In genomic region chr12:2813573-2814185, GRCh38 we compare ENCODE assay signal across 9 cellular contexts. TPM values are rescaled to one million over a fixed set of nuclear protein-coding genes. Genes with fewer than 3 reads are reported as not detected.
DNase-seq lines count a peak whose midpoint lies in the region; ATAC-seq, FAIRE-seq and TF ChIP-seq lines count a peak whose summit lies in the region.
"Had no signal": no experiment of that assay in that cellular context is flagged by ENCODE, and none has a peak within 500 bp of the region (broad histone marks: within the 10 kb centered on the region; RNA-seq: fewer than 3 reads in every experiment).

No MANE protein-coding gene starts in this region.

- peak overlapping the region; percentile 98 for H3K4me3 Mint-ChIP-seq in astrocyte (ENCODE audit: unreplicated experiment)

- H3K27me3 ChIP-seq in BLaER1 (no peaks in the 10 kb centered on the region), Karpas-422 (ENCODE audit: low read length) (no peaks in the 10 kb centered on the region), RWPE2 (ENCODE audit: insufficient read depth, poor library complexity, severe bottlenecking) (no peaks in the 10 kb centered on the region), astrocyte (ENCODE audit: insufficient read depth, low read length) (no peaks in the 10 kb centered on the region)

- peaks cover 7% of the 10 kb centered on the region for H3K36me3 Mint-ChIP-seq in astrocyte (ENCODE audit: low read depth, unreplicated experiment)

- intact Hi-C loops in sciatic nerve (cut with DNase I): no loop called here

- no peaks in the 10 kb centered on the region for H3K9me3 Mint-ChIP-seq in astrocyte (ENCODE audit: unreplicated experiment)

- H3K27ac ChIP-seq in BLaER1 (peak overlapping the region; percentile 90; the same call in 1 of the 2 replicates), Karpas-422 (ENCODE audit: low read length) (peak overlapping the region; percentile 77), RWPE2 (ENCODE audit: poor library complexity, severe bottlenecking) (peak overlapping the region; percentile 59), astrocyte (ENCODE audit: low read depth, low read length) (peak overlapping the region; percentile 92)

- H3K36me3 ChIP-seq in BLaER1 (peaks cover 38% of the 10 kb centered on the region), Karpas-422 (ENCODE audit: insufficient read depth, low read length) (peaks cover 22% of the 10 kb centered on the region; the same call in 1 of the 2 replicates), RWPE2 (ENCODE audit: low read depth) (peaks cover 28% of the 10 kb centered on the region), astrocyte (ENCODE audit: insufficient read depth, low read length) (peaks cover 7% of the 10 kb centered on the region)

- H3K27ac Mint-ChIP-seq in astrocyte (ENCODE audit: unreplicated experiment): peak overlapping the region; percentile 99

- H3K9me2 ChIP-seq in Karpas-422 (replicated peaks; ENCODE audit: insufficient read depth, low read length): no peaks in the 10 kb centered on the region

- H3K9ac ChIP-seq in BLaER1 (peak overlapping the region; percentile 86), Karpas-422 (ENCODE audit: low read length) (peak overlapping the region; percentile 87), astrocyte (ENCODE audit: low read length) (peak overlapping the region; percentile 91)

- peaks cover 18% of the 10 kb centered on the region for H3K4me1 ChIP-seq in BLaER1
- H3K4me1 ChIP-seq in Karpas-422 (ENCODE audit: low read length): peaks cover 19% of the 10 kb centered on the region
- H3K4me1 ChIP-seq in RWPE2 (ENCODE audit: insufficient read depth, poor library complexity, severe bottlenecking): peaks cover 8% of the 10 kb centered on the region
- peaks cover 6% of the 10 kb centered on the region for H3K4me1 ChIP-seq in astrocyte (ENCODE audit: insufficient read depth, low read length)

- H3K4me3 ChIP-seq in BLaER1 (peak overlapping the region; percentile 78), Karpas-422 (ENCODE audit: low read length) (peak overlapping the region; percentile 83), RWPE2 (ENCODE audit: severe bottlenecking) (peak overlapping the region; percentile 76), astrocyte (ENCODE audit: insufficient read depth, low read depth, low read length) (peak overlapping the region; percentile 97)

- no peak overlapping the region for H2AFZ ChIP-seq in Karpas-422 (ENCODE audit: low read length)
- H2AFZ ChIP-seq in astrocyte (ENCODE audit: low read depth, low read length): no peak overlapping the region

- H4K20me1 ChIP-seq in BLaER1: peaks cover 15% of the 10 kb centered on the region; the same call in 1 of the 2 replicates
- H4K20me1 ChIP-seq in Karpas-422 (ENCODE audit: insufficient read depth, low read depth, low read length): peaks cover 4% of the 10 kb centered on the region
- peaks cover 3% of the 10 kb centered on the region for H4K20me1 ChIP-seq in astrocyte (ENCODE audit: insufficient read depth, low read length)

- peak overlapping the region; percentile 94 for H3K4me2 ChIP-seq in BLaER1
- H3K4me2 ChIP-seq in Karpas-422 (ENCODE audit: low read depth, low read length, poor library complexity, severe bottlenecking): peak overlapping the region; percentile 92
- peak overlapping the region; percentile 93 for H3K4me2 ChIP-seq in astrocyte (ENCODE audit: low read length)

- H3K9me3 ChIP-seq in BLaER1: no peaks in the 10 kb centered on the region
- no peaks in the 10 kb centered on the region for H3K9me3 ChIP-seq in Karpas-422 (ENCODE audit: low read length)
- no peaks in the 10 kb centered on the region for H3K9me3 ChIP-seq in RWPE2 (ENCODE audit: severe bottlenecking)
- H3K9me3 ChIP-seq in astrocyte (ENCODE audit: insufficient read depth, low read depth, low read length): no peaks in the 10 kb centered on the region

- FAIRE-seq in astrocyte (lab: Jason Lieb, UNC): no peak
- FAIRE-seq: TTC549 had no signal

- peaks cover 4% of the 10 kb centered on the region for H3K4me1 Mint-ChIP-seq in astrocyte (ENCODE audit: low read depth, unreplicated experiment)

- ATAC-seq in RWPE2 (ENCODE audit: low read depth) (peak; percentile 51), sciatic nerve (peak; percentile 51), GM18519 (IDR thresholded peaks at IDR 0.05; ENCODE audit: low FRiP score, unreplicated experiment) (no peak)

- peak; percentile 89 for TF ChIP-seq CTCF in RWPE2 (IDR thresholded peaks at IDR 0.05; ENCODE audit: poor library complexity, severe bottlenecking)
- TF ChIP-seq CTCF in astrocyte (IDR thresholded peaks at IDR 0.05; ENCODE audit: insufficient read depth, low read depth, low read length): peak; percentile 63

- H3K27me3 Mint-ChIP-seq in astrocyte (ENCODE audit: low read depth, unreplicated experiment): no peaks in the 10 kb centered on the region

- H3K79me2 ChIP-seq in Karpas-422 (ENCODE audit: low read length) (peaks cover 35% of the 10 kb centered on the region), astrocyte (ENCODE audit: insufficient read depth, low read length) (peaks cover 30% of the 10 kb centered on the region)

- peak; percentile 59 for DNase-seq in GM19238 (ENCODE audit: insufficient read length, low spot score)
- peak; percentile 87 for DNase-seq in Karpas-422
- no peak for DNase-seq in RWPE2 (ENCODE audit: low spot score)
- DNase-seq in astrocyte (ENCODE audit: low read depth): peak; percentile 46
- DNase-seq in hepatic stellate cell (ENCODE audit: low spot score): peak; percentile 78
- no peak for DNase-seq in sciatic nerve (ENCODE audit: low spot score)

RNA-seq across cellular contexts. Expression of gene ITFG2, which starts 1.2 kb away (rescaled TPM):
- 31.9 and 54.5 TPM in 2 replicates for total RNA-seq in Karpas-422 (2014; rRNA removed; shearing (Covaris generic); ENCODE audit: low replicate concordance)
- total RNA-seq in astrocyte: 20.1 and 20.2 TPM in 2 replicates
- total RNA-seq in sciatic nerve: 47.8 TPM

RNA-seq across cellular contexts. Expression of gene FKBP4, which starts 18.9 kb away (rescaled TPM):
- total RNA-seq in Karpas-422 (2014; rRNA removed; shearing (Covaris generic); ENCODE audit: low replicate concordance): 76.7 and 98.3 TPM in 2 replicates
- total RNA-seq in astrocyte: 63.2 and 68.7 TPM in 2 replicates
- 63.9 TPM for total RNA-seq in sciatic nerve

RNA-seq across cellular contexts. Expression of gene NRIP2, which starts 21.2 kb away (rescaled TPM):
- not detected in 2 replicates for total RNA-seq in Karpas-422 (2014; rRNA removed; shearing (Covaris generic); ENCODE audit: low replicate concordance)
- total RNA-seq in astrocyte (not detected in 2 replicates), sciatic nerve (73.4 TPM)

RNA-seq across cellular contexts. Expression of gene TEX52, which starts 43.2 kb away (rescaled TPM):
- not detected in 2 replicates for total RNA-seq in Karpas-422 (2014; rRNA removed; shearing (Covaris generic); ENCODE audit: low replicate concordance)
- total RNA-seq in astrocyte (not detected in 2 replicates), sciatic nerve (not detected)

Comparison
In these comparisons a context has a peak if more than half of its experiments do, and no peak if none do; other contexts are left out.
1. DNase-seq: peak in GM19238 (single experiment), Karpas-422 (single experiment), astrocyte (single experiment) and hepatic stellate cell (single experiment); none in RWPE2 (single experiment) and sciatic nerve (single experiment).
2. RNA of gene NRIP2, which starts 21.2 kb away (total RNA-seq): 73.4 TPM in sciatic nerve (single experiment); not detected in Karpas-422 and not detected in astrocyte; every median in the first group is over 10 times any median in the second.
3. Peak in every context shown above with its lines, with median percentiles within 50 percentile points of each other: H3K27ac ChIP-seq, H3K4me2 ChIP-seq, H3K4me3 ChIP-seq and H3K9ac ChIP-seq.